In the genomic region with DNA sequence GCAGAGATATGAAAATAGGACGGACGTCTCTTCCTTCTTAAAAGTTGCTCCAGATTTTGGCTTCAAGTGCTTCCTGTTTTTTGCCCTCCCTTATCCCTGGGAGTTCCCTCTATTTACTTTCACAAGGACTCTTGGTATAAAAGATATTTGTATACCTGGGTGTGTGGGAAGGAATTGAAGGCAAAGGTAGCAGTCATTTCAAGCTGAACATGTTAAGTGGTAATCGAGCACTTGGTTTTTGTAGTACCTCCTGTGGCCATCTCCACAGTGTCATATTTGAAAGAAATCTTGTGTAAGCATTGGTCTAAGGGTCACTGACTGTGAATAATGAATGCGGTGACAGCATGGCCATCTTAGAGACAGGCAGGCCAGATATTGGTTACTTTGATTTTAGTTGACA, we compare ENCODE assay signal across 19 cellular contexts.
DNase-seq lines count a peak whose midpoint lies in the region.
"Had no signal": no experiment of that assay in that cellular context is flagged by ENCODE, and none has a peak within 500 bp of the region (broad histone marks: within the 10 kb centered on the region; RNA-seq: fewer than 3 reads in every experiment).

No MANE protein-coding gene starts in this region.

- in situ Hi-C loops in HAP-1 (cut with MboI; ENCODE audit: low sequenced_read_pairs): no loop called here

- H3K4me3 ChIP-seq in mucosa of rectum (ENCODE audit: low read length in 2 of 2) (peak overlapping the region in 1 of 2 donors; percentile 22), HAP-1 (no peak overlapping the region)
- H3K4me3 ChIP-seq: A549, BLaER1, Peyer's patch, SJSA1 had no signal

- H3K4me1 ChIP-seq in mucosa of rectum (ENCODE audit: control insufficient read depth in 2 of 2, insufficient read depth in 2 of 2, low read length in 2 of 2) (peaks cover 13 to 14% of the 10 kb centered on the region in 2 donors), HAP-1 (no peaks in the 10 kb centered on the region)
- H3K4me1 ChIP-seq: A549, SJSA1 had no signal

- no peaks in the 10 kb centered on the region for H3K9me3 ChIP-seq in mucosa of rectum (ENCODE audit: control insufficient read depth in 2 of 2, low read length in 2 of 2)
- no peaks in the 10 kb centered on the region for H3K9me3 ChIP-seq in HAP-1
- H3K9me3 ChIP-seq: A549, Peyer's patch, SJSA1 had no signal

- DNase-seq in NOMO-1 treated with DMSO at 0.1 percent for 48 hours (lab: John Stamatoyannopoulos, UW; ENCODE audit: unreplicated experiment) (peak; percentile 5), NOMO-1 (lab: John Stamatoyannopoulos, UW; ENCODE audit: unreplicated experiment in 2 of 2) (no peak), NCI-H69 (lab: John Stamatoyannopoulos, UW) (peak; percentile 68), HAP-1 (ENCODE audit: low spot score in 2 of 2) (no peak), T-helper 9 cell (no peak)
- DNase-seq in activated CD4-positive, CD25-positive, alpha-beta regulatory T cell (lab: John Stamatoyannopoulos, UW): no peak
- DNase-seq: Calu3; CD8-positive, alpha-beta T cell; GOT3; MM.1S; NCI-H1092; NCI-H2171; NCI-H446; NCI-H82; Peyer's patch had no signal

- H3K27me3 ChIP-seq in mucosa of rectum (ENCODE audit: control insufficient read depth in 2 of 2, insufficient read depth in 2 of 2, low read length in 2 of 2) (no peaks in the 10 kb centered on the region), HAP-1 (ENCODE audit: low read depth) (no peaks in the 10 kb centered on the region)
- H3K27me3 ChIP-seq: BLaER1, Peyer's patch, SJSA1 had no signal

- H3K27ac ChIP-seq in mucosa of rectum (ENCODE audit: low read depth in 2 of 2, low read length in 2 of 2): peak overlapping the region; percentile 49 to 58
- H3K27ac ChIP-seq: A549, BLaER1, Peyer's patch, SJSA1 had no signal

- no peaks in the 10 kb centered on the region for H3K36me3 ChIP-seq in mucosa of rectum (ENCODE audit: control insufficient read depth in 2 of 2, insufficient read depth in 2 of 2, low read length in 2 of 2)
- no peaks in the 10 kb centered on the region for H3K36me3 ChIP-seq in HAP-1 (replicated peaks)
- H3K36me3 ChIP-seq: Peyer's patch had no signal

- H3K9ac ChIP-seq in mucosa of rectum (ENCODE audit: low read depth in 1 of 2, low read length in 2 of 2): no peak overlapping the region
- H3K9ac ChIP-seq: BLaER1 had no signal

Comparison
In these comparisons a context has a peak if more than half of its experiments do, and no peak if none do; other contexts are left out.
1. DNase-seq: peak in NOMO-1 treated with DMSO at 0.1 percent for 48 hours (single experiment) and NCI-H69 (single experiment); none in NOMO-1 (0 of 2), HAP-1 (0 of 2), T-helper 9 cell (single experiment) and activated CD4-positive, CD25-positive, alpha-beta regulatory T cell (0 of 4).